8 cellular contexts compared by ENCODE assay signal in genomic region chr21:31866077-31866511, GRCh38. TPM values are rescaled to one million over a fixed set of nuclear protein-coding genes. Genes with fewer than 3 reads are reported as not detected.
DNase-seq lines count a peak whose midpoint lies in the region; ATAC-seq and TF ChIP-seq lines count a peak whose summit lies in the region.

No MANE protein-coding gene starts in this region.

- H3K27ac ChIP-seq in CD4-positive, alpha-beta memory T cell (ENCODE audit: low read depth, low read length): no peak overlapping the region
- no peak overlapping the region for H3K27ac ChIP-seq in GM23338 (ENCODE audit: low read depth)
- H3K27ac ChIP-seq in iPS-18a (ENCODE audit: low read length): no peak overlapping the region
- H3K27ac ChIP-seq in spleen: no peak overlapping the region

- no peaks in the 10 kb centered on the region for H3K36me3 ChIP-seq in CD4-positive, alpha-beta memory T cell (ENCODE audit: insufficient read depth, low read length)
- H3K36me3 ChIP-seq in GM23338 (ENCODE audit: insufficient read depth) (no peaks in the 10 kb centered on the region), iPS-18a (ENCODE audit: control insufficient read depth, low read depth, low read length) (no peaks in the 10 kb centered on the region), spleen (no peaks in the 10 kb centered on the region)

- H3K79me2 ChIP-seq in GM23338 (replicated peaks; ENCODE audit: insufficient read depth): no peaks in the 10 kb centered on the region

- peak overlapping the region; percentile 37; the same call in 1 of the 2 replicates for H3K4me2 ChIP-seq in GM23338

- intact Hi-C loops in CD4-positive, alpha-beta memory T cell (cut with micrococcal nuclease): loop anchor here (2.0 kb wide), 1 partner anchor 735 kb away; no protein-coding TSS in a partner anchor
- intact Hi-C loops in spleen (cut with DNase I; ENCODE audit: low total_unique reads): loop anchor here (5.0 kb wide), 1 partner anchor 391 kb away; no protein-coding TSS in a partner anchor

- POLR2A ChIA-PET in CD4-positive, alpha-beta memory T cell (lab: Charles Lee; ENCODE audit: partially characterized antibody): no interaction called here

- H3K9me3 Mint-ChIP-seq in CD4-positive, alpha-beta memory T cell: peaks cover 0 to 3% (median 0%) of the 10 kb centered on the region in 8 donors
- H3K9me3 Mint-ChIP-seq in GM23338: no peaks in the 10 kb centered on the region
- no peaks in the 10 kb centered on the region for H3K9me3 Mint-ChIP-seq in brain

- H3F3A ChIP-seq in GM23338 (replicated peaks; ENCODE audit: low read depth): no peaks in the 10 kb centered on the region

- H3K27ac Mint-ChIP-seq in CD4-positive, alpha-beta memory T cell: no peak overlapping the region
- H3K27ac Mint-ChIP-seq in GM23338: no peak overlapping the region
- no peak overlapping the region for H3K27ac Mint-ChIP-seq in brain

- ATAC-seq in GM23338: peak; percentile 98
- ATAC-seq in GM18517 (IDR thresholded peaks at IDR 0.05; ENCODE audit: unreplicated experiment): no peak

- H3K4me1 Mint-ChIP-seq in CD4-positive, alpha-beta memory T cell: peaks cover 0 to 6% (median 0%) of the 10 kb centered on the region in 4 donors
- H3K4me1 Mint-ChIP-seq in GM23338: peaks cover 6% of the 10 kb centered on the region
- peaks cover 15% of the 10 kb centered on the region for H3K4me1 Mint-ChIP-seq in brain

- H4K20me1 ChIP-seq in GM23338 (replicated peaks; ENCODE audit: insufficient read depth): no peaks in the 10 kb centered on the region

- H3K4me3 Mint-ChIP-seq in CD4-positive, alpha-beta memory T cell: no peak overlapping the region
- no peak overlapping the region for H3K4me3 Mint-ChIP-seq in GM23338
- H3K4me3 Mint-ChIP-seq in brain: no peak overlapping the region

- no peaks in the 10 kb centered on the region for H3K36me3 Mint-ChIP-seq in CD4-positive, alpha-beta memory T cell
- H3K36me3 Mint-ChIP-seq in GM23338 (ENCODE audit: low read depth) (no peaks in the 10 kb centered on the region), brain (no peaks in the 10 kb centered on the region)

- no peak for TF ChIP-seq POLR2A in spleen (IDR thresholded peaks at IDR 0.05)

- TF ChIP-seq CTCF in GM23338 (conservative IDR thresholded peaks at IDR 0.05; ENCODE audit: low read depth in 2 of 2): peak; percentile 82 to 83
- TF ChIP-seq CTCF in brain (conservative IDR thresholded peaks at IDR 0.05): peak; percentile 87 to 95
- TF ChIP-seq CTCF in spleen (IDR thresholded peaks at IDR 0.05 in 8 of 11, conservative IDR thresholded peaks at IDR 0.05 in 3 of 11): peak; percentile 20 to 87 (median 76)

- peaks cover 8% of the 10 kb centered on the region for H3K27me3 ChIP-seq in CD4-positive, alpha-beta memory T cell (ENCODE audit: insufficient read depth, low read length)
- H3K27me3 ChIP-seq in GM23338 (ENCODE audit: insufficient read depth) (peaks cover 11% of the 10 kb centered on the region), iPS-18a (ENCODE audit: control insufficient read depth, insufficient read depth, low read length) (peaks cover 13% of the 10 kb centered on the region), spleen (replicated peaks in 1 of 7) (peaks cover 0 to 39% (median 4%) of the 10 kb centered on the region in 7 donors)

- no peaks in the 10 kb centered on the region for H3K4me1 ChIP-seq in CD4-positive, alpha-beta memory T cell (ENCODE audit: insufficient read depth, low read length)
- H3K4me1 ChIP-seq in GM23338 (ENCODE audit: insufficient read depth) (peaks cover 19% of the 10 kb centered on the region), iPS-18a (ENCODE audit: control insufficient read depth, low read depth, low read length) (peaks cover 4% of the 10 kb centered on the region), spleen (peaks cover 0 to 7% (median 0%) of the 10 kb centered on the region in 6 donors)

- H3K4me3 ChIP-seq in CD4-positive, alpha-beta memory T cell (ENCODE audit: low read length in 2 of 2): no peak overlapping the region
- H3K4me3 ChIP-seq in GM23338 (no peak overlapping the region), iPS-18a (ENCODE audit: low read length) (peak overlapping the region; percentile 2), spleen (no peak overlapping the region)

- H3K9me2 ChIP-seq in GM23338 (ENCODE audit: insufficient read depth): no peaks in the 10 kb centered on the region

- peak overlapping the region; percentile 88; the same call in 1 of the 2 replicates for H2AFZ ChIP-seq in GM23338

- H3K9me3 ChIP-seq in CD4-positive, alpha-beta memory T cell (ENCODE audit: control insufficient read depth in 1 of 2, low read length in 2 of 2): no peaks in the 10 kb centered on the region
- H3K9me3 ChIP-seq in iPS-18a (ENCODE audit: control insufficient read depth, low read depth, low read length) (no peaks in the 10 kb centered on the region), spleen (no peaks in the 10 kb centered on the region)

- whole genome bisulfite sequencing in spleen, 5 donors: 17 to 24% (median 19%) methylated on average over 15 of the region's 15 CpGs

- CTCF ChIA-PET in CD4-positive, alpha-beta memory T cell (lab: Charles Lee; ENCODE audit: partially characterized antibody): interaction anchor here (0.7 to 3.1 kb wide), 4 partner anchors 26 to 735 kb away, joined by 3 to 14 read pairs (median 4); no protein-coding TSS in a partner anchor

- peak; percentile 31 to 40 (median 36) for DNase-seq in CD4-positive, alpha-beta memory T cell
- DNase-seq in GM23338 (ENCODE audit: low spot score): peak; percentile 96
- peak; percentile 86 to 90 for DNase-seq in NCI-H2081 (lab: John Stamatoyannopoulos, UW)
- peak; percentile 71 for DNase-seq in UCSD-AML1 (lab: John Stamatoyannopoulos, UW; ENCODE audit: unreplicated experiment)
- peak; percentile 88 for DNase-seq in spleen

- peaks cover 14 to 23% of the 10 kb centered on the region in 2 donors for H3K27me3 Mint-ChIP-seq in CD4-positive, alpha-beta memory T cell
- H3K27me3 Mint-ChIP-seq in GM23338 (ENCODE audit: insufficient read depth, low read depth, poor library complexity) (peaks cover 5% of the 10 kb centered on the region), brain (peaks cover 6% of the 10 kb centered on the region)

- no peak overlapping the region for H3K9ac ChIP-seq in iPS-18a (ENCODE audit: low read length)

TF ChIP-seq in GM23338, 12 proteins besides CTCF, POLR2A, EP300 and RAD21 (continues in another document):
- no peak for TF ChIP-seq ZNF331 (CRISPR knock-in tag; IDR thresholded peaks at IDR 0.05; ENCODE audit: low read depth)
- TF ChIP-seq JUNB (IDR thresholded peaks at IDR 0.05; ENCODE audit: unreplicated experiment): no peak
- TF ChIP-seq POLR2AphosphoS5 (IDR thresholded peaks at IDR 0.05; ENCODE audit: low read depth): no peak
- no peak for TF ChIP-seq STAT1 (IDR thresholded peaks at IDR 0.05; ENCODE audit: unreplicated experiment)
- TF ChIP-seq, protein P1, sequence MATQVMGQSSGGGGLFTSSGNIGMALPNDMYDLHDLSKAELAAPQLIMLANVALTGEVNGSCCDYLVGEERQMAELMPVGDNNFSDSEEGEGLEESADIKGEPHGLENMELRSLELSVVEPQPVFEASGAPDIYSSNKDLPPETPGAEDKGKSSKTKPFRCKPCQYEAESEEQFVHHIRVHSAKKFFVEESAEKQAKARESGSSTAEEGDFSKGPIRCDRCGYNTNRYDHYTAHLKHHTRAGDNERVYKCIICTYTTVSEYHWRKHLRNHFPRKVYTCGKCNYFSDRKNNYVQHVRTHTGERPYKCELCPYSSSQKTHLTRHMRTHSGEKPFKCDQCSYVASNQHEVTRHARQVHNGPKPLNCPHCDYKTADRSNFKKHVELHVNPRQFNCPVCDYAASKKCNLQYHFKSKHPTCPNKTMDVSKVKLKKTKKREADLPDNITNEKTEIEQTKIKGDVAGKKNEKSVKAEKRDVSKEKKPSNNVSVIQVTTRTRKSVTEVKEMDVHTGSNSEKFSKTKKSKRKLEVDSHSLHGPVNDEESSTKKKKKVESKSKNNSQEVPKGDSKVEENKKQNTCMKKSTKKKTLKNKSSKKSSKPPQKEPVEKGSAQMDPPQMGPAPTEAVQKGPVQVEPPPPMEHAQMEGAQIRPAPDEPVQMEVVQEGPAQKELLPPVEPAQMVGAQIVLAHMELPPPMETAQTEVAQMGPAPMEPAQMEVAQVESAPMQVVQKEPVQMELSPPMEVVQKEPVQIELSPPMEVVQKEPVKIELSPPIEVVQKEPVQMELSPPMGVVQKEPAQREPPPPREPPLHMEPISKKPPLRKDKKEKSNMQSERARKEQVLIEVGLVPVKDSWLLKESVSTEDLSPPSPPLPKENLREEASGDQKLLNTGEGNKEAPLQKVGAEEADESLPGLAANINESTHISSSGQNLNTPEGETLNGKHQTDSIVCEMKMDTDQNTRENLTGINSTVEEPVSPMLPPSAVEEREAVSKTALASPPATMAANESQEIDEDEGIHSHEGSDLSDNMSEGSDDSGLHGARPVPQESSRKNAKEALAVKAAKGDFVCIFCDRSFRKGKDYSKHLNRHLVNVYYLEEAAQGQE (IDR thresholded peaks at IDR 0.05; ENCODE audit: unreplicated experiment): no peak
- TF ChIP-seq NANOG (IDR thresholded peaks at IDR 0.05; ENCODE audit: borderline replicate concordance): no peak
- TF ChIP-seq, protein P2, sequence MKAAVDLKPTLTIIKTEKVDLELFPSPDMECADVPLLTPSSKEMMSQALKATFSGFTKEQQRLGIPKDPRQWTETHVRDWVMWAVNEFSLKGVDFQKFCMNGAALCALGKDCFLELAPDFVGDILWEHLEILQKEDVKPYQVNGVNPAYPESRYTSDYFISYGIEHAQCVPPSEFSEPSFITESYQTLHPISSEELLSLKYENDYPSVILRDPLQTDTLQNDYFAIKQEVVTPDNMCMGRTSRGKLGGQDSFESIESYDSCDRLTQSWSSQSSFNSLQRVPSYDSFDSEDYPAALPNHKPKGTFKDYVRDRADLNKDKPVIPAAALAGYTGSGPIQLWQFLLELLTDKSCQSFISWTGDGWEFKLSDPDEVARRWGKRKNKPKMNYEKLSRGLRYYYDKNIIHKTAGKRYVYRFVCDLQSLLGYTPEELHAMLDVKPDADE (IDR thresholded peaks at IDR 0.05): no peak

RNA-seq across cellular contexts. Expression of gene HUNK, which starts 6.7 kb away (rescaled TPM):
- total RNA-seq in CD4-positive, alpha-beta memory T cell: under 1 TPM; 0.26 to 0.44 TPM
- polyA plus RNA-seq in CD4-positive, alpha-beta memory T cell: under 1 TPM in 1 of 2 donors, not detected in 1; 0.07 TPM
- total RNA-seq in GM23338 (2014; rRNA removed; shearing (Covaris generic)): 5.1 and 14.8 TPM in 2 replicates
- polyA plus RNA-seq in GM23338 (2016; fragmentation: Nextera tagmentation; extraction: Ambion mirVana): 1.6 and 2.9 TPM in 2 replicates
- 10.6 TPM for polyA plus RNA-seq in brain (ENCODE audit: insufficient read depth, low read depth, low replicate concordance)
- total RNA-seq in spleen: under 1 TPM in 5 of 7 donors, not detected in 2; 0.09 to 0.41 (median 0.14) TPM
- under 1 TPM in 2 of 3 donors, not detected in 1; 0.06 to 0.16 TPM for polyA plus RNA-seq in spleen

Comparison
In these comparisons a context has a peak if more than half of its experiments do, and no peak if none do; other contexts are left out.
1. DNase-seq: peak in every context shown above with its lines; median percentile 96 in GM23338; 88 in NCI-H2081; 88 in spleen; 71 in UCSD-AML1; 36 in CD4-positive, alpha-beta memory T cell.